17 cellular contexts compared by ENCODE assay signal in the genomic region with DNA sequence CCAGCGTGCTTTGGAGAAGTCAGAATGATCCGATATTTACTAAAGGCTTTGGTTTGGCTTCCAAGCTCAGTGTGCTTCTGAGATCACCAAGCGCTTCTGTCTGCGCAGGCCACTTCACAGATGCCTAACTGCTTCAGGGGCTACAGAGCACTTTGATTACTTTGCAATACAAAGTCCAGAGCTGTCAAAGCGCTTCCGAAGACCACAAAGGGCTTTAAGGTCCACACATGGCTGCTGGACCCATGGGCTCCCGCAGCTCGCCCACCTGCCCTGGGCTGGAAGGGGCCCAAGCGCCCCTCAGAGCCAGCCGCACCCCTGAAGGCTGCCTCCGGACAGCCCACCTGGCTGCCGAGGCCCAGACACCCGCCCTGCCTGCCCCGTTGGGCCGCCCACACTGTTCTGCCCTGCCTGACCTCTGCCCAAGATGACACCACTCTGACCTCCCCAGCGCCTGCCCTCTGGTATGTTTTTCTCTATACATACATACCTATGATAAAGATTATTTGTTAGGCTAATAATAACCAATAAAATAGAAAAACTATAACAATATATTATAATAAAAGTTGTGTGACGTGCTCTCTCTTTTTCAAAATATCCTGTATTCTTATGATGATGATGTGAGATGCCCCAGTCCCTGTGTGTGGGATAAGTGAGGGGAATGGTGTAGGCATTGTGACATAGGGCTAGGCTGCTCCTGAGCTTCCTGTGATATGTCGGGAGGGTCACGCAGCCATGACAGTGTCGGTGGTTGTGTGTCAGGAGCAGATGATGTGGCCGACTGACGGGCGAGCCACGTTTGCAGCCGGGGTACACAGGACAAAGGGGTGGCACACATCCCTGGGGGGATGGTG. TPM values are rescaled to one million over a fixed set of nuclear protein-coding genes. Genes with fewer than 3 reads are reported as not detected.
DNase-seq lines count a peak whose midpoint lies in the region; ATAC-seq lines count a peak whose summit lies in the region.
"Had no signal": no experiment of that assay in that cellular context is flagged by ENCODE, and none has a peak within 500 bp of the region (broad histone marks: within the 10 kb centered on the region; RNA-seq: fewer than 3 reads in every experiment).

No MANE protein-coding gene starts in this region.

- H3K27me3 ChIP-seq in BLaER1 treated with 17β-estradiol and CSF1 and Interleukin-3, amounts not matched to agents 10 nM and 100 nM, result no peaks in the 10 kb centered on the region
- H3K27me3 ChIP-seq in CD8-positive, alpha-beta memory T cell (ENCODE audit: insufficient read depth, low read length, poor library complexity, severe bottlenecking), result no peaks in the 10 kb centered on the region
- H3K27me3 ChIP-seq: SJSA1 had no signal

- H3K9me3 ChIP-seq in BLaER1 treated with 17β-estradiol and CSF1 and Interleukin-3, amounts not matched to agents 10 nM and 100 nM (replicated peaks in 1 of 11), result no peaks in the 10 kb centered on the region
- H3K9me3 ChIP-seq in CD8-positive, alpha-beta memory T cell (ENCODE audit: low read length), result no peaks in the 10 kb centered on the region
- H3K9me3 ChIP-seq: SJSA1, thoracic aorta had no signal

- no peaks in the 10 kb centered on the region for H3K9me3 Mint-ChIP-seq in CD8-positive, alpha-beta memory T cell
- H3K9me3 Mint-ChIP-seq in central memory CD8-positive, alpha-beta T cell, result peaks cover 3% of the 10 kb centered on the region
- no peaks in the 10 kb centered on the region for H3K9me3 Mint-ChIP-seq in natural killer cell treated with Interleukin-12 subunit alpha and Interleukin-12 subunit beta and Interleukin-15 and Interleukin-18, amount 100 ng/mL, for 72 hours
- H3K9me3 Mint-ChIP-seq: T-helper 2 cell treated with Interferon-gamma antibody and Interleukin-4, amounts not matched to agents 5 μg/mL and 100 μg/mL, for 36 hours had no signal

- POLR2A ChIA-PET in CD8-positive, alpha-beta memory T cell (lab: Charles Lee), result no interaction called here

- CTCF ChIA-PET in CD8-positive, alpha-beta memory T cell (lab: Charles Lee), result interaction anchor here (1.2 to 1.6 kb wide), 4 partner anchors 9 to 69 kb away, joined by 3 to 5 read pairs (median 4); no protein-coding TSS in a partner anchor

- peaks cover 15 to 33% (median 32%) of the 10 kb centered on the region in 10 experiments for H3K4me1 ChIP-seq in BLaER1 treated with 17β-estradiol and CSF1 and Interleukin-3, amounts not matched to agents 10 nM and 100 nM
- no peaks in the 10 kb centered on the region for H3K4me1 ChIP-seq in CD8-positive, alpha-beta memory T cell (ENCODE audit: insufficient read depth, low read length)
- H3K4me1 ChIP-seq: SJSA1 had no signal

- no peak overlapping the region for H3K27ac ChIP-seq in BLaER1 treated with 17β-estradiol and CSF1 and Interleukin-3, amounts not matched to agents 10 nM and 100 nM
- H3K27ac ChIP-seq in CD8-positive, alpha-beta memory T cell (ENCODE audit: low read depth, low read length), result no peak overlapping the region
- H3K27ac ChIP-seq: SJSA1, thoracic aorta had no signal

- peaks cover 14 to 97% (median 19%) of the 10 kb centered on the region in 3 donors for H3K36me3 Mint-ChIP-seq in CD8-positive, alpha-beta memory T cell
- peaks cover 44% of the 10 kb centered on the region for H3K36me3 Mint-ChIP-seq in central memory CD8-positive, alpha-beta T cell (ENCODE audit: insufficient read depth)
- H3K36me3 Mint-ChIP-seq in natural killer cell treated with Interleukin-12 subunit alpha and Interleukin-12 subunit beta and Interleukin-15 and Interleukin-18, amount 100 ng/mL, for 72 hours, result peaks cover 34% of the 10 kb centered on the region

- H3K9ac ChIP-seq in BLaER1 treated with 17β-estradiol and CSF1 and Interleukin-3, amounts not matched to agents 10 nM and 100 nM, result no peak overlapping the region

- H3K36me3 ChIP-seq in BLaER1 treated with 17β-estradiol and CSF1 and Interleukin-3, amounts not matched to agents 10 nM and 100 nM, result peaks cover 45 to 69% (median 63%) of the 10 kb centered on the region in 11 experiments
- peaks cover 38% of the 10 kb centered on the region for H3K36me3 ChIP-seq in CD8-positive, alpha-beta memory T cell (ENCODE audit: insufficient read depth, low read length)

- H3K27ac Mint-ChIP-seq in CD8-positive, alpha-beta memory T cell, result peak overlapping the region in 6 of 8 donors; percentile 43 to 78 (median 66)
- H3K27ac Mint-ChIP-seq in central memory CD8-positive, alpha-beta T cell (ENCODE audit: low read depth), result peak overlapping the region; percentile 71
- H3K27ac Mint-ChIP-seq in natural killer cell treated with Interleukin-12 subunit alpha and Interleukin-12 subunit beta and Interleukin-15 and Interleukin-18, amount 100 ng/mL, for 72 hours, result peak overlapping the region; percentile 62 to 88

- peak overlapping the region in 6 of 11 experiments; percentile 16 to 82 (median 30); a peak in 7 of 22 replicates for H3K4me2 ChIP-seq in BLaER1 treated with 17β-estradiol and CSF1 and Interleukin-3, amounts not matched to agents 10 nM and 100 nM

- H3K4me3 ChIP-seq in BLaER1 treated with 17β-estradiol and CSF1 and Interleukin-3, amounts not matched to agents 10 nM and 100 nM, result no peak overlapping the region
- H3K4me3 ChIP-seq in CD8-positive, alpha-beta memory T cell (ENCODE audit: low read length), result no peak overlapping the region
- H3K4me3 ChIP-seq: SJSA1, thoracic aorta had no signal

- H3K4me3 Mint-ChIP-seq in CD8-positive, alpha-beta memory T cell, result no peak overlapping the region
- H3K4me3 Mint-ChIP-seq in central memory CD8-positive, alpha-beta T cell, result no peak overlapping the region
- peak overlapping the region; percentile 47 for H3K4me3 Mint-ChIP-seq in natural killer cell treated with Interleukin-12 subunit alpha and Interleukin-12 subunit beta and Interleukin-15 and Interleukin-18, amount 100 ng/mL, for 72 hours
- H3K4me3 Mint-ChIP-seq: T-helper 2 cell treated with Interferon-gamma antibody and Interleukin-4, amounts not matched to agents 5 μg/mL and 100 μg/mL, for 36 hours; WTC11 had no signal

- peaks cover 0 to 58% (median 28%) of the 10 kb centered on the region in 11 experiments; a peak in 18 of 22 replicates for H4K20me1 ChIP-seq in BLaER1 treated with 17β-estradiol and CSF1 and Interleukin-3, amounts not matched to agents 10 nM and 100 nM

- no peak for ATAC-seq in central memory CD8-positive, alpha-beta T cell (replicated peaks; ENCODE audit: extremely low read depth, poor library complexity, severe bottlenecking)
- ATAC-seq in natural killer cell treated with Interleukin-12 subunit alpha and Interleukin-12 subunit beta and Interleukin-15 and Interleukin-18, amount 100 ng/mL, for 72 hours, result peak in 1 of 2 donors; percentile 31
- ATAC-seq in GM18520 (IDR thresholded peaks at IDR 0.05; ENCODE audit: unreplicated experiment), result no peak
- ATAC-seq: WTC11 had no signal

- peaks cover 20 to 30% (median 25%) of the 10 kb centered on the region in 3 donors for H3K4me1 Mint-ChIP-seq in CD8-positive, alpha-beta memory T cell
- peaks cover 44% of the 10 kb centered on the region for H3K4me1 Mint-ChIP-seq in central memory CD8-positive, alpha-beta T cell
- peaks cover 52 to 53% of the 10 kb centered on the region in 2 donors for H3K4me1 Mint-ChIP-seq in natural killer cell treated with Interleukin-12 subunit alpha and Interleukin-12 subunit beta and Interleukin-15 and Interleukin-18, amount 100 ng/mL, for 72 hours (ENCODE audit: low read depth in 2 of 2)

- no peak for DNase-seq in CD8-positive, alpha-beta memory T cell
- DNase-seq in central memory CD8-positive, alpha-beta T cell (ENCODE audit: low spot score in 2 of 2), result no peak
- no peak for DNase-seq in natural killer cell treated with Interleukin-12 subunit alpha and Interleukin-12 subunit beta and Interleukin-15 and Interleukin-18, amount 100 ng/mL, for 72 hours (ENCODE audit: low spot score)
- no peak for DNase-seq in activated CD4-positive, alpha-beta T cell treated with anti-CD3 and anti-CD28 coated beads for 48 hours
- DNase-seq in NCI-H146 (lab: John Stamatoyannopoulos, UW), result no peak
- DNase-seq: activated gamma-delta T cell treated with Interleukin-2 at 50 U/mL for 16 hours, AML-193, aorta, H7, NCI-H1436, NCI-H774 had no signal

- no peaks in the 10 kb centered on the region for H3K27me3 Mint-ChIP-seq in CD8-positive, alpha-beta memory T cell
- H3K27me3 Mint-ChIP-seq in central memory CD8-positive, alpha-beta T cell, result no peaks in the 10 kb centered on the region
- no peaks in the 10 kb centered on the region for H3K27me3 Mint-ChIP-seq in natural killer cell treated with Interleukin-12 subunit alpha and Interleukin-12 subunit beta and Interleukin-15 and Interleukin-18, amount 100 ng/mL, for 72 hours

RNA-seq across cellular contexts. Expression of a gene that starts 22.6 kb away (rescaled TPM):
- 100 to 1,000 TPM in 1 of 2 experiments, 10 to 100 TPM in 1; 94.8 to 103 TPM for total RNA-seq in CD8-positive, alpha-beta memory T cell
- 83.2 TPM for polyA plus RNA-seq in CD8-positive, alpha-beta memory T cell
- total RNA-seq in natural killer cell treated with Interleukin-12 subunit alpha and Interleukin-12 subunit beta and Interleukin-15 and Interleukin-18, amount 100 ng/mL, for 72 hours, result 100 to 1,000 TPM; 117 to 157 TPM

RNA-seq across cellular contexts. Expression of a gene that starts 27.9 kb away (rescaled TPM):
- total RNA-seq in CD8-positive, alpha-beta memory T cell, result 100 to 1,000 TPM in 1 of 2 experiments, 10 to 100 TPM in 1; 96.6 to 102 TPM
- polyA plus RNA-seq in CD8-positive, alpha-beta memory T cell, result 19.5 TPM
- total RNA-seq in natural killer cell treated with Interleukin-12 subunit alpha and Interleukin-12 subunit beta and Interleukin-15 and Interleukin-18, amount 100 ng/mL, for 72 hours, result 100 to 1,000 TPM; 199 to 246 TPM
